ENCODE assay signal across 18 cellular contexts in the genomic region with DNA sequence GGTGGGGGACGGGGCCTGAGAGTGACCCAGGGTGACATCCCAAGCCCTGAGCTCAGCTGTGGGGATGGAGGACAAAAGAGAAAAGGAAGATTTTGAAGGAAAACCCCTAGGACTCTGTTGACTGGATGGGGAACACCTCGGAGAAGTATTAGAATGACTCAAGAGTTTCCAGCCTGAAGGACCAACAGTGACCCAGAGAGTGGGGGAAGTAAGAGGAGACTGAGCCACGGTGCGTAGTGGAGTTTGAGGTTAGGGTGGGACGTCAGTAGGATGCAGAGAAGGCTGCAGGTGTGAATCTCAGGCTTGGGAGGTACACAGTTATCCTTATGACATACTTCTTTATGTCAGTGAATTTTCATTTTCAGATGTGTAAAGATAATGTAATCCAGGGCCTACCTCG.
DNase-seq lines count a peak whose midpoint lies in the region; ATAC-seq and TF ChIP-seq lines count a peak whose summit lies in the region.
"Had no signal": no experiment of that assay in that cellular context is flagged by ENCODE, and none has a peak within 500 bp of the region (broad histone marks: within the 10 kb centered on the region; RNA-seq: fewer than 3 reads in every experiment).

No MANE protein-coding gene starts in this region.

- TF ChIP-seq CTCF in RWPE1 (conservative IDR thresholded peaks at IDR 0.05; ENCODE audit: low read depth), result no peak

- H3K27ac ChIP-seq in RWPE1, result peak overlapping the region; percentile 5; the same call in 1 of the 2 replicates
- H3K27ac ChIP-seq in effector memory CD4-positive, alpha-beta T cell (ENCODE audit: insufficient read depth, low read length, poor library complexity, severe bottlenecking), result peak overlapping the region; percentile 59
- H3K27ac ChIP-seq: A549, lower lobe of right lung, sigmoid colon had no signal

- H3K36me3 Mint-ChIP-seq in activated T-cell treated with anti-CD3 and anti-CD28 coated beads, Interleukin-2, amount 50 U/mL, for 24 hours (ENCODE audit: low read depth), result peaks cover 81% of the 10 kb centered on the region
- H3K36me3 Mint-ChIP-seq in stimulated activated naive CD8-positive, alpha-beta T cell treated with anti-CD3 and anti-CD28 coated beads, Interleukin-15, Interleukin-2, amounts not matched to agents 100 ng/mL and 50 ng/mL, for 24 hours (ENCODE audit: low read depth), result peaks cover 53% of the 10 kb centered on the region

- no peaks in the 10 kb centered on the region for H3K27me3 ChIP-seq in effector memory CD4-positive, alpha-beta T cell (replicated peaks; ENCODE audit: control insufficient read depth, insufficient read depth, low read length, poor library complexity, severe bottlenecking)
- H3K27me3 ChIP-seq: foreskin keratinocyte, sigmoid colon had no signal

- CTCF ChIA-PET in RWPE1 (lab: Yijun Ruan, JAX), result interaction anchor here (0.6 kb wide), 1 partner anchor 183 kb away, joined by 4 read pairs; no protein-coding TSS in a partner anchor

- peak overlapping the region; percentile 87 for H3K27ac Mint-ChIP-seq in activated T-cell treated with anti-CD3 and anti-CD28 coated beads, Interleukin-2, amount 50 U/mL, for 24 hours
- H3K27ac Mint-ChIP-seq in stimulated activated naive CD8-positive, alpha-beta T cell treated with anti-CD3 and anti-CD28 coated beads, Interleukin-15, Interleukin-2, amounts not matched to agents 100 ng/mL and 50 ng/mL, for 24 hours, result peak overlapping the region; percentile 94
- H3K27ac Mint-ChIP-seq: HFFc6 had no signal

- H3K4me1 Mint-ChIP-seq in activated T-cell treated with anti-CD3 and anti-CD28 coated beads, Interleukin-2, amount 50 U/mL, for 24 hours (ENCODE audit: low read depth), result peaks cover 96% of the 10 kb centered on the region
- H3K4me1 Mint-ChIP-seq in stimulated activated naive CD8-positive, alpha-beta T cell treated with anti-CD3 and anti-CD28 coated beads, Interleukin-15, Interleukin-2, amounts not matched to agents 100 ng/mL and 50 ng/mL, for 24 hours (ENCODE audit: low read depth), result peaks cover 100% of the 10 kb centered on the region

- H3K9me3 Mint-ChIP-seq in activated T-cell treated with anti-CD3 and anti-CD28 coated beads, Interleukin-2, amount 50 U/mL, for 24 hours, result no peaks in the 10 kb centered on the region
- no peaks in the 10 kb centered on the region for H3K9me3 Mint-ChIP-seq in stimulated activated naive CD8-positive, alpha-beta T cell treated with anti-CD3 and anti-CD28 coated beads, Interleukin-15, Interleukin-2, amounts not matched to agents 100 ng/mL and 50 ng/mL, for 24 hours
- H3K9me3 Mint-ChIP-seq: HFFc6 had no signal

- H3K4me1 ChIP-seq in effector memory CD4-positive, alpha-beta T cell (ENCODE audit: control insufficient read depth, insufficient read depth, low read length, poor library complexity, severe bottlenecking), result peaks cover 51% of the 10 kb centered on the region
- H3K4me1 ChIP-seq: A549 had no signal

- no peak overlapping the region for H3K4me3 ChIP-seq in effector memory CD4-positive, alpha-beta T cell (ENCODE audit: insufficient read depth, low read depth, low read length, poor library complexity, severe bottlenecking)
- H3K4me3 ChIP-seq: A549, lower lobe of right lung, sigmoid colon had no signal

- H3K9me3 ChIP-seq in effector memory CD4-positive, alpha-beta T cell (ENCODE audit: control insufficient read depth, low read length), result no peaks in the 10 kb centered on the region
- H3K9me3 ChIP-seq: A549, lower lobe of right lung, sigmoid colon had no signal

- H3K36me3 ChIP-seq in effector memory CD4-positive, alpha-beta T cell (ENCODE audit: control insufficient read depth, insufficient read depth, low read length), result peaks cover 11% of the 10 kb centered on the region
- H3K36me3 ChIP-seq: lower lobe of right lung, sigmoid colon had no signal

- no peak for DNase-seq in activated T-cell treated with anti-CD3 and anti-CD28 coated beads, Interleukin-2, amount 50 U/mL, for 24 hours
- DNase-seq in activated T-cell treated with anti-CD3 and anti-CD28 coated beads for 4 hours (no peak), RWPE1 (ENCODE audit: low spot score) (no peak), AML-193 (lab: John Stamatoyannopoulos, UW) (no peak), T1000 (lab: John Stamatoyannopoulos, UW) (no peak)
- peak; percentile 20 to 32 (median 30) for DNase-seq in effector memory CD4-positive, alpha-beta T cell
- DNase-seq: activated effector memory CD4-positive, alpha-beta T cell treated with Interleukin-2 at 50 U/mL for 16 hours; Calu3; foreskin keratinocyte; HFFc6; lower lobe of right lung; NCI-H524 treated with DMSO at 0.1 percent for 48 hours; sigmoid colon; stimulated activated CD4-positive, alpha-beta T cell treated with anti-CD3 and anti-CD28 coated beads, Interleukin-2, amount 100 ng/mL, for 48 hours had no signal

- H3K27me3 Mint-ChIP-seq in activated T-cell treated with anti-CD3 and anti-CD28 coated beads, Interleukin-2, amount 50 U/mL, for 24 hours, result no peaks in the 10 kb centered on the region
- no peaks in the 10 kb centered on the region for H3K27me3 Mint-ChIP-seq in stimulated activated naive CD8-positive, alpha-beta T cell treated with anti-CD3 and anti-CD28 coated beads, Interleukin-15, Interleukin-2, amounts not matched to agents 100 ng/mL and 50 ng/mL, for 24 hours

- POLR2A ChIA-PET in RWPE1 (lab: Yijun Ruan, JAX; ENCODE audit: low non-redundant PET), result no interaction called here

- no peak for ATAC-seq in HG03139 (IDR thresholded peaks at IDR 0.05; ENCODE audit: unreplicated experiment)
- ATAC-seq: A549, foreskin keratinocyte, lower lobe of right lung, Panc1 had no signal

- peak overlapping the region; percentile 3 for H3K4me3 Mint-ChIP-seq in activated T-cell treated with anti-CD3 and anti-CD28 coated beads, Interleukin-2, amount 50 U/mL, for 24 hours
- peak overlapping the region; percentile 65 for H3K4me3 Mint-ChIP-seq in stimulated activated naive CD8-positive, alpha-beta T cell treated with anti-CD3 and anti-CD28 coated beads, Interleukin-15, Interleukin-2, amounts not matched to agents 100 ng/mL and 50 ng/mL, for 24 hours
- H3K4me3 Mint-ChIP-seq: HFFc6 had no signal

Comparison
In these comparisons a context has a peak if more than half of its experiments do, and no peak if none do; other contexts are left out.
1. DNase-seq: peak in effector memory CD4-positive, alpha-beta T cell (3 of 3); none in activated T-cell treated with anti-CD3 and anti-CD28 coated beads, Interleukin-2, amount 50 U/mL, for 24 hours (single experiment), activated T-cell treated with anti-CD3 and anti-CD28 coated beads for 4 hours (single experiment), RWPE1 (single experiment), AML-193 (0 of 2) and T1000 (single experiment).